ENCODE assay signal across 1 cellular context in the genomic region with DNA sequence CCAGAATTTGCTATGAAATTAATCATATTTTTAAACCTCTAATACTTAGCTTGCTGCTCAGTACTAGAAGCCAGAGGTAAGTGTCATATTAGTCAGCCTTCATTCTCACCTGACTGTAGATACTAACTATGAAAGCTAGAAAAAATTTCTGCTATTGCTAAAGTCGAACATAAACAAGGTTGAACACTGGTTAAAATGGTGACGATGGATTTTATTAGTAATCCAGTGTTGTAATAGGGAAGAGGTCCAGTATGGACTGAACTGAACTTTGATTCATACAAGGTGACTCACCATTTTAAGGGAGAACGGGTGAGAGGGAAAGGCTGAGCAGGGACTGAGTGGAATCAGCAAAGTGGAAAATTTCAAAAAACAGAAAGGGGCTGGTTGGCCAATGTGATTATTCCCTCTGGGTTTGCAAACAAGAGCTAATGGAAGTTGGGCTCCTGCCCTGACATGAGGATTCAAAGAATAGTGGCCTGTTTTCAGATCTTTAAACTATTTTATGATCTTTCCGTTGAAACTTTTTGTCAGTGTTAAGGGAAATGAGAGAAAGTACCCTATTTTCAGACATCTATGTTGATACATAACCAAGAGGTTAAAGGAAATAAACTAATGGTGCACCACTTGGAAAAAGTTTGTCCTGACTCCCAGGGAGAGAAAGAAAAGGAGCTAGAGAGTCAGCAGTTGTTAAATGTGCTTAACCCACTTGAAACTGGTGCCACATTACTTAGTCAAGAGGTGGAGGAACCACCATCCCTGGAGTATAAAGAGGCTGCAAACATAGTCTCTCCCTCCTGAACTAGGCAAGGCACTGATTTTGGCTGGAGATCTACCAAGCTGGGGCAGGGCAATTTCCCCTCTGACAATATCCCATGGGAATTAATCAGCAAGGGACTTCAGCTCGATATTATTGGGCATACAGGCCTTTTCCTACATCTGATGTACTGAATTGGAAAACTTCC.
TF ChIP-seq lines count a peak whose summit lies in the region.

No MANE protein-coding gene starts in this region.

TF ChIP-seq in GM23338, 12 proteins besides CTCF, POLR2A, EP300 and RAD21 (continued from another document):
- TF ChIP-seq, protein P1, sequence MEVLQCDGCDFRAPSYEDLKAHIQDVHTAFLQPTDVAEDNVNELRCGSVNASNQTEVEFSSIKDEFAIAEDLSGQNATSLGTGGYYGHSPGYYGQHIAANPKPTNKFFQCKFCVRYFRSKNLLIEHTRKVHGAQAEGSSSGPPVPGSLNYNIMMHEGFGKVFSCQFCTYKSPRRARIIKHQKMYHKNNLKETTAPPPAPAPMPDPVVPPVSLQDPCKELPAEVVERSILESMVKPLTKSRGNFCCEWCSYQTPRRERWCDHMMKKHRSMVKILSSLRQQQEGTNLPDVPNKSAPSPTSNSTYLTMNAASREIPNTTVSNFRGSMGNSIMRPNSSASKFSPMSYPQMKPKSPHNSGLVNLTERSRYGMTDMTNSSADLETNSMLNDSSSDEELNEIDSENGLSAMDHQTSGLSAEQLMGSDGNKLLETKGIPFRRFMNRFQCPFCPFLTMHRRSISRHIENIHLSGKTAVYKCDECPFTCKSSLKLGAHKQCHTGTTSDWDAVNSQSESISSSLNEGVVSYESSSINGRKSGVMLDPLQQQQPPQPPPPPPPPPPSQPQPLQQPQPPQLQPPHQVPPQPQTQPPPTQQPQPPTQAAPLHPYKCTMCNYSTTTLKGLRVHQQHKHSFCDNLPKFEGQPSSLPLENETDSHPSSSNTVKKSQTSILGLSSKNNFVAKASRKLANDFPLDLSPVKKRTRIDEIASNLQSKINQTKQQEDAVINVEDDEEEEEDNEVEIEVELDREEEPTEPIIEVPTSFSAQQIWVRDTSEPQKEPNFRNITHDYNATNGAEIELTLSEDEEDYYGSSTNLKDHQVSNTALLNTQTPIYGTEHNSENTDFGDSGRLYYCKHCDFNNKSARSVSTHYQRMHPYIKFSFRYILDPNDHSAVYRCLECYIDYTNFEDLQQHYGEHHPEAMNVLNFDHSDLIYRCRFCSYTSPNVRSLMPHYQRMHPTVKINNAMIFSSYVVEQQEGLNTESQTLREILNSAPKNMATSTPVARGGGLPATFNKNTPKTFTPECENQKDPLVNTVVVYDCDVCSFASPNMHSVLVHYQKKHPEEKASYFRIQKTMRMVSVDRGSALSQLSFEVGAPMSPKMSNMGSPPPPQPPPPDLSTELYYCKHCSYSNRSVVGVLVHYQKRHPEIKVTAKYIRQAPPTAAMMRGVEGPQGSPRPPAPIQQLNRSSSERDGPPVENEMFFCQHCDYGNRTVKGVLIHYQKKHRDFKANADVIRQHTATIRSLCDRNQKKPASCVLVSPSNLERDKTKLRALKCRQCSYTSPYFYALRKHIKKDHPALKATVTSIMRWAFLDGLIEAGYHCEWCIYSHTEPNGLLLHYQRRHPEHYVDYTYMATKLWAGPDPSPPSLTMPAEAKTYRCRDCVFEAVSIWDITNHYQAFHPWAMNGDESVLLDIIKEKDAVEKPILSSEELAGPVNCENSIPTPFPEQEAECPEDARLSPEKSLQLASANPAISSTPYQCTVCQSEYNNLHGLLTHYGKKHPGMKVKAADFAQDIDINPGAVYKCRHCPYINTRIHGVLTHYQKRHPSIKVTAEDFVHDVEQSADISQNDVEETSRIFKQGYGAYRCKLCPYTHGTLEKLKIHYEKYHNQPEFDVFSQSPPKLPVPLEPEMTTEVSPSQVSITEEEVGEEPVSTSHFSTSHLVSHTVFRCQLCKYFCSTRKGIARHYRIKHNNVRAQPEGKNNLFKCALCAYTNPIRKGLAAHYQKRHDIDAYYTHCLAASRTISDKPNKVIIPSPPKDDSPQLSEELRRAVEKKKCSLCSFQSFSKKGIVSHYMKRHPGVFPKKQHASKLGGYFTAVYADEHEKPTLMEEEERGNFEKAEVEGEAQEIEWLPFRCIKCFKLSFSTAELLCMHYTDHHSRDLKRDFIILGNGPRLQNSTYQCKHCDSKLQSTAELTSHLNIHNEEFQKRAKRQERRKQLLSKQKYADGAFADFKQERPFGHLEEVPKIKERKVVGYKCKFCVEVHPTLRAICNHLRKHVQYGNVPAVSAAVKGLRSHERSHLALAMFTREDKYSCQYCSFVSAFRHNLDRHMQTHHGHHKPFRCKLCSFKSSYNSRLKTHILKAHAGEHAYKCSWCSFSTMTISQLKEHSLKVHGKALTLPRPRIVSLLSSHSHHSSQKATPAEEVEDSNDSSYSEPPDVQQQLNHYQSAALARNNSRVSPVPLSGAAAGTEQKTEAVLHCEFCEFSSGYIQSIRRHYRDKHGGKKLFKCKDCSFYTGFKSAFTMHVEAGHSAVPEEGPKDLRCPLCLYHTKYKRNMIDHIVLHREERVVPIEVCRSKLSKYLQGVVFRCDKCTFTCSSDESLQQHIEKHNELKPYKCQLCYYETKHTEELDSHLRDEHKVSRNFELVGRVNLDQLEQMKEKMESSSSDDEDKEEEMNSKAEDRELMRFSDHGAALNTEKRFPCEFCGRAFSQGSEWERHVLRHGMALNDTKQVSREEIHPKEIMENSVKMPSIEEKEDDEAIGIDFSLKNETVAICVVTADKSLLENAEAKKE (CRISPR knock-in tag; IDR thresholded peaks at IDR 0.05): no peak
- no peak for TF ChIP-seq ZNF331 (CRISPR knock-in tag; IDR thresholded peaks at IDR 0.05; ENCODE audit: low read depth)
- TF ChIP-seq EZH2 (IDR thresholded peaks at IDR 0.05; ENCODE audit: low read depth, unreplicated experiment): no peak
- no peak for TF ChIP-seq ZNF114 (CRISPR knock-in tag; IDR thresholded peaks at IDR 0.05)
- no peak for TF ChIP-seq EZH2phosphoT487 (IDR thresholded peaks at IDR 0.05; ENCODE audit: unreplicated experiment)
- TF ChIP-seq ETS1 (IDR thresholded peaks at IDR 0.05): no peak
- no peak for TF ChIP-seq JUNB (IDR thresholded peaks at IDR 0.05; ENCODE audit: unreplicated experiment)
- no peak for TF ChIP-seq NANOG (IDR thresholded peaks at IDR 0.05; ENCODE audit: borderline replicate concordance)
- TF ChIP-seq STAT1 (IDR thresholded peaks at IDR 0.05; ENCODE audit: unreplicated experiment): no peak
- TF ChIP-seq CREB1 (CRISPR knock-in tag; IDR thresholded peaks at IDR 0.05; ENCODE audit: low read depth): no peak
- TF ChIP-seq, protein P2, sequence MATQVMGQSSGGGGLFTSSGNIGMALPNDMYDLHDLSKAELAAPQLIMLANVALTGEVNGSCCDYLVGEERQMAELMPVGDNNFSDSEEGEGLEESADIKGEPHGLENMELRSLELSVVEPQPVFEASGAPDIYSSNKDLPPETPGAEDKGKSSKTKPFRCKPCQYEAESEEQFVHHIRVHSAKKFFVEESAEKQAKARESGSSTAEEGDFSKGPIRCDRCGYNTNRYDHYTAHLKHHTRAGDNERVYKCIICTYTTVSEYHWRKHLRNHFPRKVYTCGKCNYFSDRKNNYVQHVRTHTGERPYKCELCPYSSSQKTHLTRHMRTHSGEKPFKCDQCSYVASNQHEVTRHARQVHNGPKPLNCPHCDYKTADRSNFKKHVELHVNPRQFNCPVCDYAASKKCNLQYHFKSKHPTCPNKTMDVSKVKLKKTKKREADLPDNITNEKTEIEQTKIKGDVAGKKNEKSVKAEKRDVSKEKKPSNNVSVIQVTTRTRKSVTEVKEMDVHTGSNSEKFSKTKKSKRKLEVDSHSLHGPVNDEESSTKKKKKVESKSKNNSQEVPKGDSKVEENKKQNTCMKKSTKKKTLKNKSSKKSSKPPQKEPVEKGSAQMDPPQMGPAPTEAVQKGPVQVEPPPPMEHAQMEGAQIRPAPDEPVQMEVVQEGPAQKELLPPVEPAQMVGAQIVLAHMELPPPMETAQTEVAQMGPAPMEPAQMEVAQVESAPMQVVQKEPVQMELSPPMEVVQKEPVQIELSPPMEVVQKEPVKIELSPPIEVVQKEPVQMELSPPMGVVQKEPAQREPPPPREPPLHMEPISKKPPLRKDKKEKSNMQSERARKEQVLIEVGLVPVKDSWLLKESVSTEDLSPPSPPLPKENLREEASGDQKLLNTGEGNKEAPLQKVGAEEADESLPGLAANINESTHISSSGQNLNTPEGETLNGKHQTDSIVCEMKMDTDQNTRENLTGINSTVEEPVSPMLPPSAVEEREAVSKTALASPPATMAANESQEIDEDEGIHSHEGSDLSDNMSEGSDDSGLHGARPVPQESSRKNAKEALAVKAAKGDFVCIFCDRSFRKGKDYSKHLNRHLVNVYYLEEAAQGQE (IDR thresholded peaks at IDR 0.05; ENCODE audit: unreplicated experiment): no peak
TF ChIP-seq in GM23338: peak in this region for 0.
